ENCODE assay signal across 12 cellular contexts in the genomic region with DNA sequence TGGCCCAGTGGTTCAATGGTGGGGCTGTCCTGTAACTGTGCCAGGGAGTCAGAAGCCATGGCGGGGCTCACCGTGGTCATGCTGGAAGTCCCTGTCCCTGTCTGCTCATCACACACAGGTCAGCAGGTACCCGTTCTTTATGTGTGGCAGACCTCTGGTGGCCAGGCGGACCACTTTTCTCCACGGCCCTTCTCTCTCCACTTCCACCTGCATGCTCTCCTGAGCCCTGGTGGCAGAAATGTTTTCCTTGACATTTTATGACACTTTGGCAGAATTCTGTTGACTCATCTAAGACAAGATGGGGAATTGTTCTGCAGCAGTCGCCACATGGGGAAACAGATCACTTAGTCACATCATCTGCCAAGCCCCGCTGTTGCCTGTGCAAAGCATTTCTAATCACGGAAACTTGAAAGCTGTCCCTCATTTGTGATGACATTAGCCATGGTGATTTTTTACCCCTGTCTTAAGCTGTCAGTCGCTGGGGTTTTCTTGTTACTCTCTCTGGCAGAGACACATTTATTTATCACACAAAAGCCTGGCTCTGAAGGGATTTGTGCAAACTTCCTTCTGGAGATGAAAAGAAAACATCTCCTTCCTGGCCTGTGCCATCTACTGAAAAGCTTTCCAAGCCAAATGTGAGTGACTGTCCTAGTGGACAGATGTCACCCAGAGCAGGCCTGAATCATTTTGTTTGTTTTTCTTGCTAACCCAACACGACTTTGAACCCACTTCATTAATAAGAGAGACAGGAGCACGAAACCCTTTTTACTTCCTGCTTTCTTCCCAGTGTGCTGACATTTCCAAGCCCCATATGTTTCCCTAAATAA. TPM values are rescaled to one million over a fixed set of nuclear protein-coding genes. Genes with fewer than 3 reads are reported as not detected.
DNase-seq lines count a peak whose midpoint lies in the region; ATAC-seq and TF ChIP-seq lines count a peak whose summit lies in the region.
"Had no signal": no experiment of that assay in that cellular context is flagged by ENCODE, and none has a peak within 500 bp of the region (broad histone marks: within the 10 kb centered on the region; RNA-seq: fewer than 3 reads in every experiment).

No MANE protein-coding gene starts in this region.

- H2BK12ac ChIP-seq in mesenchymal stem cell (ENCODE audit: low read length in 2 of 2), result no peak overlapping the region

- H3K4me2 ChIP-seq in mesenchymal stem cell (ENCODE audit: low read length, poor library complexity, severe bottlenecking), result no peak overlapping the region

- no peaks in the 10 kb centered on the region for H3K36me3 ChIP-seq in WERI-Rb-1
- H3K36me3 ChIP-seq in mesenchymal stem cell (ENCODE audit: control insufficient read depth in 1 of 2, insufficient read depth in 2 of 2, low read depth in 1 of 2, low read length in 2 of 2), result no peaks in the 10 kb centered on the region
- H3K36me3 ChIP-seq: gastrocnemius medialis had no signal

- H3K9me3 ChIP-seq in WERI-Rb-1 (ENCODE audit: severe bottlenecking) (peaks cover 5% of the 10 kb centered on the region), mesenchymal stem cell (ENCODE audit: control insufficient read depth, low read length) (no peaks in the 10 kb centered on the region)
- H3K9me3 ChIP-seq: gastrocnemius medialis had no signal

- whole genome bisulfite sequencing in mesenchymal stem cell, result 71% methylated on average over 10 of the region's 11 CpGs

- no peak overlapping the region for H3K27ac ChIP-seq in WERI-Rb-1
- H3K27ac ChIP-seq in mesenchymal stem cell (ENCODE audit: low read length, poor library complexity, severe bottlenecking), result no peak overlapping the region
- H3K27ac ChIP-seq: gastrocnemius medialis had no signal

- H3K27me3 ChIP-seq in WERI-Rb-1 (ENCODE audit: insufficient read depth, low read depth, severe bottlenecking), result no peaks in the 10 kb centered on the region
- H3K27me3 ChIP-seq in mesenchymal stem cell (ENCODE audit: control insufficient read depth in 1 of 2, insufficient read depth in 1 of 2, low read length in 2 of 2), result no peaks in the 10 kb centered on the region
- H3K27me3 ChIP-seq: gastrocnemius medialis had no signal

- peak; percentile 43 for DNase-seq in AG20443 (ENCODE audit: low spot score)
- peak; percentile 75 for DNase-seq in HT-29 (ENCODE audit: low spot score)
- no peak for DNase-seq in WERI-Rb-1
- peak; percentile 16 for DNase-seq in mesenchymal stem cell
- DNase-seq in occipital lobe (lab: John Stamatoyannopoulos, UW), result no peak
- DNase-seq in activated CD8-positive, alpha-beta memory T cell treated with anti-CD3 and anti-CD28 coated beads, Interleukin-2, amount 50 U/mL, for 4 hours, result no peak
- DNase-seq: gastrocnemius medialis; midbrain; NCI-H524 treated with DMSO at 0.1 percent for 48 hours; stimulated activated naive CD4-positive, alpha-beta T cell treated with Interleukin-2 at 50 U/mL for 16 hours had no signal

- H3K79me1 ChIP-seq in mesenchymal stem cell (replicated peaks; ENCODE audit: low read length, poor library complexity, severe bottlenecking), result no peaks in the 10 kb centered on the region

- no peak overlapping the region for H2BK15ac ChIP-seq in mesenchymal stem cell (ENCODE audit: low read depth, poor library complexity, severe bottlenecking)

- no peak overlapping the region for H2AFZ ChIP-seq in mesenchymal stem cell (ENCODE audit: low read depth, low read length)

- H3K4me3 ChIP-seq in WERI-Rb-1 (ENCODE audit: low read depth, low read length) (no peak overlapping the region), mesenchymal stem cell (ENCODE audit: insufficient read depth in 1 of 2, low read depth in 1 of 2, low read length in 2 of 2) (no peak overlapping the region)
- H3K4me3 ChIP-seq: gastrocnemius medialis had no signal

- ATAC-seq in GM19467 (IDR thresholded peaks at IDR 0.05; ENCODE audit: unreplicated experiment) (no peak), GM18517 (IDR thresholded peaks at IDR 0.05; ENCODE audit: unreplicated experiment) (no peak)
- ATAC-seq: gastrocnemius medialis had no signal

- H3K4me1 ChIP-seq in mesenchymal stem cell (ENCODE audit: control insufficient read depth, insufficient read depth, low read depth, low read length), result no peaks in the 10 kb centered on the region

- no peak overlapping the region for H3K9ac ChIP-seq in mesenchymal stem cell (ENCODE audit: low read length)

- no peak overlapping the region for H3K14ac ChIP-seq in mesenchymal stem cell (ENCODE audit: low read length in 2 of 2)

- 0 out of 2 replicates have a peak, but pooled peaks have one; percentile 4 for TF ChIP-seq CTCF in WERI-Rb-1 (IDR thresholded peaks at IDR 0.05; ENCODE audit: low read depth, low read length)

- H4K91ac ChIP-seq in mesenchymal stem cell (ENCODE audit: low read length), result no peak overlapping the region

- no peak overlapping the region for H2BK120ac ChIP-seq in mesenchymal stem cell (ENCODE audit: low read depth, low read length)

- no peak overlapping the region for H2AK5ac ChIP-seq in mesenchymal stem cell (ENCODE audit: low read length, severe bottlenecking)

- H4K8ac ChIP-seq in mesenchymal stem cell (ENCODE audit: low read length), result peak overlapping the region; percentile 38

- peak overlapping the region in 1 of 2 experiments; percentile 30 for H3K4ac ChIP-seq in mesenchymal stem cell (ENCODE audit: low read depth in 1 of 2, low read length in 2 of 2)

- no peak overlapping the region for H3K18ac ChIP-seq in mesenchymal stem cell (ENCODE audit: low read depth in 1 of 2, low read length in 2 of 2)

- no peak overlapping the region for H3K23ac ChIP-seq in mesenchymal stem cell (ENCODE audit: low read length in 2 of 2)

- H2BK5ac ChIP-seq in mesenchymal stem cell (ENCODE audit: low read depth, low read length, poor library complexity, severe bottlenecking), result no peak overlapping the region

RNA-seq across cellular contexts. Expression of gene STIM2, which starts 38.8 kb away (rescaled TPM):
- 24.3 and 27.9 TPM in 2 replicates for total RNA-seq in HT-29 (2014; rRNA removed; shearing (Covaris generic))
- 22.3 TPM for polyA plus RNA-seq in mesenchymal stem cell (2013, experiment 1 of 2)
- polyA plus RNA-seq in mesenchymal stem cell (2013, experiment 2 of 2), result 20.4 TPM
- 25.9 TPM for total RNA-seq in occipital lobe

Comparison
In these comparisons a context has a peak if more than half of its experiments do, and no peak if none do; other contexts are left out.
1. DNase-seq: peak in AG20443 (single experiment), HT-29 (single experiment) and mesenchymal stem cell (single experiment); none in WERI-Rb-1 (single experiment), occipital lobe (single experiment) and activated CD8-positive, alpha-beta memory T cell treated with anti-CD3 and anti-CD28 coated beads, Interleukin-2, amount 50 U/mL, for 4 hours (single experiment).